ENCODE assay signal across 13 cellular contexts in the genomic region with DNA sequence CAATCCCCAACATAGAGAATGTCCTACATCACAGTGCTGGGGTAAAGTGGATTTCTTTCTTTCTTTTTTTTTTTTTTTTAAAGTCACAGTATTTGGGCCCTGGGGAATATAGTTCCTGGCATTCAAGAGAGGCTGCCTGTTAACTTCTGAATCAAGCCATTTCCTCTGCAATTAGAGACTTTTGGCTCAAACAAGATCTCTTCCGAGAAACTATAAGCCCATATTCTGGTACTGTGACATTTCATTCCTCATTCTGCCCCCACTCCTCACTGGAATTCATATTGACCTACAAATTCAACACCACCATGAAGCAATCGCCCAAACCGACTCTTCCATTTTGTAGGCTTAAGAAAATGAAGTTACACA.
A peak's percentile ranks its signal among the peaks of the same experiment; 100 is the strongest.
DNase-seq lines count a peak whose midpoint lies in the region; ATAC-seq and TF ChIP-seq lines count a peak whose summit lies in the region.
"Had no signal": no experiment of that assay in that cellular context is flagged by ENCODE, and none has a peak within 500 bp of the region (broad histone marks: within the 10 kb centered on the region; RNA-seq: fewer than 3 reads in every experiment).

No MANE protein-coding gene starts in this region.

- no peak overlapping the region for H3K27ac ChIP-seq in BLaER1 treated with 17β-estradiol and CSF1 and Interleukin-3, amounts not matched to agents 10 nM and 100 nM
- H3K27ac ChIP-seq in spleen, result peak overlapping the region in 5 of 8 donors; percentile 49 to 68 (median 53)

- H3K4me2 ChIP-seq in BLaER1 treated with 17β-estradiol and CSF1 and Interleukin-3, amounts not matched to agents 10 nM and 100 nM, result peak overlapping the region in 9 of 11 experiments; percentile 1 to 60 (median 21); a peak in 14 of 22 replicates
- H3K4me2 ChIP-seq: GM23338 had no signal

- no peaks in the 10 kb centered on the region for H3K36me3 ChIP-seq in BLaER1 treated with 17β-estradiol and CSF1 and Interleukin-3, amounts not matched to agents 10 nM and 100 nM
- H3K36me3 ChIP-seq in adipocyte (ENCODE audit: control insufficient read depth, insufficient read depth, low read length, severe bottlenecking) (no peaks in the 10 kb centered on the region), spleen (no peaks in the 10 kb centered on the region)

- DNase-seq in adipocyte (ENCODE audit: low read depth) (peak; percentile 28), iris pigment epithelial cell (ENCODE audit: low read depth) (peak; percentile 46), spleen (no peak), LoVo (ENCODE audit: low spot score) (no peak), amniotic stem cell (lab: John Stamatoyannopoulos, UW) (no peak)
- DNase-seq: ACHN; CD8-positive, alpha-beta T cell; NCI-H146; NCI-H2081 treated with DMSO at 0.1 percent for 48 hours; NCI-H2227 treated with DMSO at 0.1 percent for 48 hours had no signal

- H4K20me1 ChIP-seq in BLaER1 treated with 17β-estradiol and CSF1 and Interleukin-3, amounts not matched to agents 10 nM and 100 nM, result no peaks in the 10 kb centered on the region

- no peaks in the 10 kb centered on the region for H3K27me3 ChIP-seq in BLaER1 treated with 17β-estradiol and CSF1 and Interleukin-3, amounts not matched to agents 10 nM and 100 nM
- H3K27me3 ChIP-seq in adipocyte (replicated peaks; ENCODE audit: control insufficient read depth, insufficient read depth, low read length) (no peaks in the 10 kb centered on the region), spleen (replicated peaks in 1 of 7) (no peaks in the 10 kb centered on the region)

- 50 to 77% (median 73%) methylated on average over 3 of the region's 3 CpGs for WGBS in spleen, 5 donors

- H3K9me3 ChIP-seq in BLaER1 treated with 17β-estradiol and CSF1 and Interleukin-3, amounts not matched to agents 10 nM and 100 nM (replicated peaks in 1 of 11), result no peaks in the 10 kb centered on the region; a peak in 2 of 22 replicates
- H3K9me3 ChIP-seq in adipocyte (ENCODE audit: control insufficient read depth, low read length) (peaks cover 4% of the 10 kb centered on the region), spleen (no peaks in the 10 kb centered on the region)

- TF ChIP-seq CTCF in spleen (IDR thresholded peaks at IDR 0.05 in 8 of 11, conservative IDR thresholded peaks at IDR 0.05 in 3 of 11), result no peak

- TF ChIP-seq POLR2A in spleen (IDR thresholded peaks at IDR 0.05), result no peak

- H3K9ac ChIP-seq in BLaER1 treated with 17β-estradiol and CSF1 and Interleukin-3, amounts not matched to agents 10 nM and 100 nM, result 0 out of 22 replicates have a peak overlapping the region, but pooled peaks of 1 of the 11 experiments have one; percentile 13
- H3K9ac ChIP-seq in adipocyte (ENCODE audit: low read length), result no peak overlapping the region

- H3K4me1 ChIP-seq in BLaER1 treated with 17β-estradiol and CSF1 and Interleukin-3, amounts not matched to agents 10 nM and 100 nM, result peaks cover 6 to 20% (median 15%) of the 10 kb centered on the region in 10 experiments; a peak in 18 of 20 replicates
- H3K4me1 ChIP-seq in adipocyte (ENCODE audit: control insufficient read depth, insufficient read depth, low read length) (peaks cover 9% of the 10 kb centered on the region), spleen (no peaks in the 10 kb centered on the region)

- H3K4me3 ChIP-seq in BLaER1 treated with 17β-estradiol and CSF1 and Interleukin-3, amounts not matched to agents 10 nM and 100 nM, result no peak overlapping the region
- H3K4me3 ChIP-seq in adipocyte (ENCODE audit: low read length) (no peak overlapping the region), spleen (no peak overlapping the region)
- H3K4me3 ChIP-seq: GM23338 had no signal

- no peak for ATAC-seq in GM18498 (IDR thresholded peaks at IDR 0.05; ENCODE audit: unreplicated experiment)
- ATAC-seq: CD8-positive, alpha-beta T cell; GM23338 had no signal

- intact Hi-C loops in spleen (cut with DNase I; ENCODE audit: low total_unique reads), result no loop called here

Comparison
In these comparisons a context has a peak if more than half of its experiments do, and no peak if none do; other contexts are left out.
1. H3K27ac ChIP-seq: peak in spleen (5 of 8); none in BLaER1 treated with 17β-estradiol and CSF1 and Interleukin-3, amounts not matched to agents 10 nM and 100 nM (0 of 11).
2. DNase-seq: peak in adipocyte (single experiment) and iris pigment epithelial cell (single experiment); none in spleen (single experiment), LoVo (single experiment) and amniotic stem cell (single experiment).